Comparison of ENCODE assay signal across 9 cellular contexts in the genomic region with DNA sequence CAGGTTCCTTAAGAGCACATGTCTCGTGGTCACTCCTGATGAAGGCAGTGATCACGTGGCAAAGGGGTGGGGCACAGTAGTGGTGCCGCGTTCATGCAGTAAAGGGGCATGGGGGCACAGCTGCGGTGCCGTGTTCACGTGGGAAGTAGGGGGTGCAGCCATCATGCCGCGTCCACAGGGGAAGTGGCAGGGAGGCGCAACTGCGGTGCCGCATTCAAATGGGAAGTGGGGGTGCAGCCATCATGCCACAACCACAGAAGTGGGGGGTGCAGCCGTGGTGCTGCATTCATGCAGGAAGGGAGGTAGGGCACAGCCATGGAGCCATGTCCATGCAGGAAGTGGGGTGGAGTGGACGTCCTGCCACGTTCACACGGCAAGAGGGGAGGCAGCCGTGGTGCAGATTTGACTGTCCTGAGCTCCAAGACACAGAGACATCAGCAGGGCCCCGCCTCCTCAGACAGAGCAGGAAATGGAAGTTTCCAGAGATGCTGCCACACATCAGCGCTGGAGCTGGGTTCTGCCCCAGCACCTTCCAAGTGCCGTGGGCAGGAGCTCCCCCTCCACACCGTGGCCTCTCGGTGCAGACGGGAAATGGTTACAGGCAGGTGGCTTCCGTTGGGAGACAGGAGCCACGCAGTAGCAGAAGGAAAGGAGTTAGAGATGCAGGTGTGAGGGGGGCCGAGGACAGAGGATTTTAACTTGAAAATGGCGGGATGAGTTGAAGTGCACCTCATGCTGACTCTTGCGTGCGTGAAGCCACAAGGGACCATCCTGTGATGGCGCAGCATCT.
DNase-seq lines count a peak whose midpoint lies in the region; ATAC-seq and TF ChIP-seq lines count a peak whose summit lies in the region.
"Had no signal": no experiment of that assay in that cellular context is flagged by ENCODE, and none has a peak within 500 bp of the region (broad histone marks: within the 10 kb centered on the region; RNA-seq: fewer than 3 reads in every experiment).

No MANE protein-coding gene starts in this region.

- no peak overlapping the region for H4K8ac ChIP-seq in mesenchymal stem cell (ENCODE audit: low read length)

- WGBS in mesenchymal stem cell, result 92% methylated on average over 30 of the region's 30 CpGs
- WGBS in GM23248 (ENCODE audit: low coverage in 1 of 2, low lambda C conversion rate in 2 of 2, missing lambda C conversion rate in 2 of 2), 2 experiments, result 93 to 95% methylated on average over 30 of the region's 30 CpGs
- 82% methylated on average over 28 of the region's 30 CpGs for WGBS in prostate gland

- H3K27ac ChIP-seq in Karpas-422 (ENCODE audit: low read length) (no peak overlapping the region), mesenchymal stem cell (ENCODE audit: low read length, poor library complexity, severe bottlenecking) (no peak overlapping the region), thoracic aorta (no peak overlapping the region), GM23248 (no peak overlapping the region), prostate gland (no peak overlapping the region)

- H3F3A ChIP-seq in GM23248 (ENCODE audit: insufficient read depth), result peaks cover 28% of the 10 kb centered on the region

- H2BK12ac ChIP-seq in mesenchymal stem cell (ENCODE audit: low read length in 2 of 2), result no peak overlapping the region

- H3K79me2 ChIP-seq in Karpas-422 (ENCODE audit: low read length) (no peaks in the 10 kb centered on the region), GM23248 (ENCODE audit: insufficient read depth) (no peaks in the 10 kb centered on the region)

- H3K27me3 Mint-ChIP-seq in activated T-cell treated with anti-CD3 and anti-CD28 coated beads, Interleukin-2, amount 50 U/mL, for 4 hours (ENCODE audit: low read depth), result no peaks in the 10 kb centered on the region

- H3K9me2 ChIP-seq in Karpas-422 (replicated peaks; ENCODE audit: insufficient read depth, low read length) (no peaks in the 10 kb centered on the region), GM23248 (ENCODE audit: insufficient read depth) (no peaks in the 10 kb centered on the region)

- no peaks in the 10 kb centered on the region for H3K36me3 Mint-ChIP-seq in activated T-cell treated with anti-CD3 and anti-CD28 coated beads, Interleukin-2, amount 50 U/mL, for 4 hours (ENCODE audit: insufficient read depth)

- no peak overlapping the region for H3K4ac ChIP-seq in mesenchymal stem cell (ENCODE audit: low read depth in 1 of 2, low read length in 2 of 2)

- H3K79me1 ChIP-seq in mesenchymal stem cell (replicated peaks; ENCODE audit: low read length, poor library complexity, severe bottlenecking), result peaks cover 51% of the 10 kb centered on the region

- H2AFZ ChIP-seq in Karpas-422 (ENCODE audit: low read length) (peak overlapping the region; percentile 84), mesenchymal stem cell (ENCODE audit: low read depth, low read length) (no peak overlapping the region), GM23248 (no peak overlapping the region)

- in situ Hi-C loops in GM23248 (cut with MboI), result loop anchor here (10.0 kb wide), 1 partner anchor 185 kb away; no protein-coding TSS in a partner anchor

- peak overlapping the region; percentile 27; the same call in 1 of the 2 replicates for H3K9ac ChIP-seq in Karpas-422 (ENCODE audit: low read length)
- no peak overlapping the region for H3K9ac ChIP-seq in mesenchymal stem cell (ENCODE audit: low read length)
- no peak overlapping the region for H3K9ac ChIP-seq in GM23248

- peak overlapping the region; percentile 4 for H4K91ac ChIP-seq in mesenchymal stem cell (ENCODE audit: low read length)

- no peak overlapping the region for H2BK15ac ChIP-seq in mesenchymal stem cell (ENCODE audit: low read depth, poor library complexity, severe bottlenecking)

- H3K4me2 ChIP-seq in Karpas-422 (ENCODE audit: low read depth, low read length, poor library complexity, severe bottlenecking), result peak overlapping the region; percentile 50
- H3K4me2 ChIP-seq in mesenchymal stem cell (ENCODE audit: low read length, poor library complexity, severe bottlenecking), result no peak overlapping the region
- H3K4me2 ChIP-seq in GM23248 (ENCODE audit: unreplicated experiment), result no peak overlapping the region

- H3K9me3 Mint-ChIP-seq in activated T-cell treated with anti-CD3 and anti-CD28 coated beads, Interleukin-2, amount 50 U/mL, for 4 hours, result no peaks in the 10 kb centered on the region

- H3K4me3 ChIP-seq in Karpas-422 (ENCODE audit: low read length), result peak overlapping the region; percentile 41; the same call in 1 of the 2 replicates
- H3K4me3 ChIP-seq in mesenchymal stem cell (ENCODE audit: insufficient read depth in 1 of 2, low read depth in 1 of 2, low read length in 2 of 2), result no peak overlapping the region
- H3K4me3 ChIP-seq in thoracic aorta, result peak overlapping the region; percentile 6
- H3K4me3 ChIP-seq in GM23248, result no peak overlapping the region
- H3K4me3 ChIP-seq in prostate gland, result no peak overlapping the region

- H3K18ac ChIP-seq in mesenchymal stem cell (ENCODE audit: low read depth in 1 of 2, low read length in 2 of 2), result peak overlapping the region in 1 of 2 experiments; percentile 5

- H3K4me3 Mint-ChIP-seq in activated T-cell treated with anti-CD3 and anti-CD28 coated beads, Interleukin-2, amount 50 U/mL, for 4 hours, result peak overlapping the region; percentile 68

- intact Hi-C loops in prostate gland (cut with DNase I), result no loop called here

- H3K27me3 ChIP-seq in Karpas-422 (ENCODE audit: low read length) (no peaks in the 10 kb centered on the region), mesenchymal stem cell (ENCODE audit: control insufficient read depth in 1 of 2, insufficient read depth in 1 of 2, low read length in 2 of 2) (no peaks in the 10 kb centered on the region), thoracic aorta (replicated peaks; ENCODE audit: insufficient read depth) (no peaks in the 10 kb centered on the region), GM23248 (replicated peaks; ENCODE audit: insufficient read depth) (no peaks in the 10 kb centered on the region), prostate gland (replicated peaks; ENCODE audit: insufficient read depth) (no peaks in the 10 kb centered on the region)

- H3K14ac ChIP-seq in mesenchymal stem cell (ENCODE audit: low read length in 2 of 2), result peak overlapping the region in 1 of 2 experiments; percentile 12

- H3K23ac ChIP-seq in mesenchymal stem cell (ENCODE audit: low read length in 2 of 2), result no peak overlapping the region

- no peak overlapping the region for H2BK120ac ChIP-seq in mesenchymal stem cell (ENCODE audit: low read depth, low read length)

- no peak overlapping the region for H2BK5ac ChIP-seq in mesenchymal stem cell (ENCODE audit: low read depth, low read length, poor library complexity, severe bottlenecking)

- no peak overlapping the region for H2AK5ac ChIP-seq in mesenchymal stem cell (ENCODE audit: low read length, severe bottlenecking)

- peaks cover 11% of the 10 kb centered on the region for H3K4me1 ChIP-seq in Karpas-422 (ENCODE audit: low read length)
- H3K4me1 ChIP-seq in mesenchymal stem cell (ENCODE audit: control insufficient read depth, insufficient read depth, low read depth, low read length), result peaks cover 35% of the 10 kb centered on the region
- peaks cover 63 to 73% of the 10 kb centered on the region in 2 donors for H3K4me1 ChIP-seq in thoracic aorta (ENCODE audit: control insufficient read depth in 1 of 2, low read depth in 2 of 2)
- peaks cover 25% of the 10 kb centered on the region for H3K4me1 ChIP-seq in GM23248 (ENCODE audit: insufficient read depth)
- H3K4me1 ChIP-seq in prostate gland (replicated peaks), result peaks cover 8% of the 10 kb centered on the region

- ATAC-seq in activated T-cell treated with anti-CD3 and anti-CD28 coated beads, Interleukin-2, amount 50 U/mL, for 4 hours, result peak; percentile 39 to 51
- no peak for ATAC-seq in thoracic aorta (ENCODE audit: insufficient number of reproducible peaks, low FRiP score, low read depth)
- no peak for ATAC-seq in GM18873 (IDR thresholded peaks at IDR 0.05; ENCODE audit: low FRiP score, unreplicated experiment)

- H3K4me1 Mint-ChIP-seq in activated T-cell treated with anti-CD3 and anti-CD28 coated beads, Interleukin-2, amount 50 U/mL, for 4 hours (ENCODE audit: low read depth), result peaks cover 54% of the 10 kb centered on the region

- TF ChIP-seq CTCF in thoracic aorta (IDR thresholded peaks at IDR 0.05) (no peak), prostate gland (IDR thresholded peaks at IDR 0.05) (no peak)

- H3K9me3 ChIP-seq in Karpas-422 (ENCODE audit: low read length) (no peaks in the 10 kb centered on the region), mesenchymal stem cell (ENCODE audit: control insufficient read depth, low read length) (no peaks in the 10 kb centered on the region), thoracic aorta (no peaks in the 10 kb centered on the region), GM23248 (ENCODE audit: low read depth) (no peaks in the 10 kb centered on the region), prostate gland (no peaks in the 10 kb centered on the region)

- TF ChIP-seq POLR2A in prostate gland (IDR thresholded peaks at IDR 0.05), result no peak

- H3K36me3 ChIP-seq in Karpas-422 (ENCODE audit: insufficient read depth, low read length), result no peaks in the 10 kb centered on the region
- H3K36me3 ChIP-seq in mesenchymal stem cell (ENCODE audit: control insufficient read depth in 1 of 2, insufficient read depth in 2 of 2, low read depth in 1 of 2, low read length in 2 of 2), result peaks cover 28 to 47% of the 10 kb centered on the region in 2 experiments
- H3K36me3 ChIP-seq in thoracic aorta, result no peaks in the 10 kb centered on the region
- no peaks in the 10 kb centered on the region for H3K36me3 ChIP-seq in GM23248 (ENCODE audit: low read depth)
- H3K36me3 ChIP-seq in prostate gland, result peaks cover 0 to 5% of the 10 kb centered on the region in 2 donors

- DNase-seq in Karpas-422 (peak; percentile 60), mesenchymal stem cell (no peak), thoracic aorta (ENCODE audit: low spot score) (no peak), GM23248 (no peak), NCI-H2029 treated with DMSO at 0.1 percent for 48 hours (lab: John Stamatoyannopoulos, UW) (no peak), prostate gland (ENCODE audit: low spot score) (no peak)
- peak; percentile 27 for DNase-seq in activated T-cell treated with anti-CD3 and anti-CD28 coated beads, Interleukin-2, amount 50 U/mL, for 4 hours
- DNase-seq: HCEC 1CT had no signal

- H4K20me1 ChIP-seq in Karpas-422 (ENCODE audit: insufficient read depth, low read depth, low read length) (no peaks in the 10 kb centered on the region), GM23248 (ENCODE audit: insufficient read depth) (peaks cover 21% of the 10 kb centered on the region; the same call in 1 of the 2 replicates)

Comparison
In these comparisons a context has a peak if more than half of its experiments do, and no peak if none do; other contexts are left out.
1. DNase-seq: peak in Karpas-422 (single experiment) and activated T-cell treated with anti-CD3 and anti-CD28 coated beads, Interleukin-2, amount 50 U/mL, for 4 hours (single experiment); none in mesenchymal stem cell (single experiment), thoracic aorta (single experiment), GM23248 (single experiment), NCI-H2029 treated with DMSO at 0.1 percent for 48 hours (single experiment) and prostate gland (single experiment).
2. H3K4me3 ChIP-seq: peak in Karpas-422 (single experiment) and thoracic aorta (single experiment); none in mesenchymal stem cell (0 of 2), GM23248 (single experiment) and prostate gland (0 of 2).
3. ATAC-seq: peak in activated T-cell treated with anti-CD3 and anti-CD28 coated beads, Interleukin-2, amount 50 U/mL, for 4 hours (2 of 2); none in thoracic aorta (single experiment) and GM18873 (single experiment).